ENCODE assay signal across 36 cellular contexts in the genomic region with DNA sequence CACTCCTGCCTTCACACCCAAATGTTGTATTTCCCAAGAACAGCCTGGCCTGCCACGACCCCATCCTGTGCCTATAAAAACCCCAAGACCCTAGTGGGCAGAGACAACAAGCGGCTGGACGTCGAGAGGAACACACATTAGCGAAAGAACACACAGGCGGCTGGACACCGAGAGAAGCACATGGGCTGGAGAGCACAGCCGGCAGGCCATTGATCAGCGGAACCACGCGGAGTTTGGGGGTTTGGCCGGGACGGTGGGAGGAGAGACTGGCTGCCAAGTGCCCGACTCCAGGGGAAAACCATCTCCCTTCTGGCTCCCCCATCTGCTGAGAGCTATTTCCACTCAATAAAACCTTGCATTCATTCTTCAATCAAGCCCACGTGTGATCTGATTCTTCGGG.
"Had no signal": no experiment of that assay in that cellular context is flagged by ENCODE, and none has a peak within 500 bp of the region (broad histone marks: within the 10 kb centered on the region; RNA-seq: fewer than 3 reads in every experiment).

No MANE protein-coding gene starts in this region.

- H3K27ac Mint-ChIP-seq: activated CD4-positive, alpha-beta memory T cell treated with anti-CD3 and anti-CD28 coated beads, Interleukin-2, amount 10 ng/mL, durations not matched to agents 7 days and 5 days; activated CD4-positive, alpha-beta T cell treated with anti-CD3 and anti-CD28 coated beads for 36 hours; activated CD4-positive, alpha-beta T cell treated with anti-CD3 and anti-CD28 coated beads, Interleukin-2, amount 10 ng/mL, durations not matched to agents 7 days and 5 days; activated CD8-positive, alpha-beta memory T cell treated with anti-CD3 and anti-CD28 coated beads, Interleukin-2, amount 10 ng/mL, durations not matched to agents 7 days and 5 days; activated CD8-positive, alpha-beta T cell treated with anti-CD3 and anti-CD28 coated beads, Interleukin-2, amount 10 ng/mL, durations not matched to agents 7 days and 5 days; activated naive CD4-positive, alpha-beta T cell treated with anti-CD3 and anti-CD28 coated beads, Interleukin-2, amount 10 ng/mL, durations not matched to agents 7 days and 5 days; activated naive CD4-positive, alpha-beta T cell treated with anti-CD3 and anti-CD28 coated beads, Interleukin-2, amount 50 U/mL, for 24 hours; activated naive CD8-positive, alpha-beta T cell; activated naive CD8-positive, alpha-beta T cell treated with anti-CD3 and anti-CD28 coated beads, Interleukin-2, amount 10 ng/mL, durations not matched to agents 7 days and 5 days; activated naive CD8-positive, alpha-beta T cell treated with anti-CD3 and anti-CD28 coated beads, Interleukin-2, amount 50 U/mL, for 24 hours; activated T-cell treated with anti-CD3 and anti-CD28 coated beads, Interleukin-2, amount 50 U/mL, for 24 hours; activated T-helper 2 cell treated with anti-CD3 and anti-CD28 coated beads, Interferon-gamma antibody, Interleukin-2, Interleukin-4, amounts not matched to agents 10 μg/mL and 5 μg/mL and 100 μg/mL, durations not matched to agents 14 hours and 24 hours and 36 hours; brain; T-cell; T-helper 17 cell; T-helper 2 cell treated with Interferon-gamma antibody and Interleukin-4, amounts not matched to agents 5 μg/mL and 100 μg/mL, for 36 hours had no signal

- FAIRE-seq: TTC549 had no signal

- H3K4me3 ChIP-seq: ascending aorta, cardiac muscle cell had no signal

- H3K36me3 Mint-ChIP-seq: activated CD8-positive, alpha-beta memory T cell treated with anti-CD3 and anti-CD28 coated beads, Interleukin-2, amount 10 ng/mL, durations not matched to agents 7 days and 5 days; activated naive CD4-positive, alpha-beta T cell treated with anti-CD3 and anti-CD28 coated beads, Interleukin-2, amount 10 ng/mL, durations not matched to agents 7 days and 5 days; activated naive CD4-positive, alpha-beta T cell treated with anti-CD3 and anti-CD28 coated beads, Interleukin-2, amount 50 U/mL, for 24 hours; activated naive CD8-positive, alpha-beta T cell; activated naive CD8-positive, alpha-beta T cell treated with anti-CD3 and anti-CD28 coated beads, Interleukin-2, amount 10 ng/mL, durations not matched to agents 7 days and 5 days; brain; T-cell had no signal

- H3K27me3 ChIP-seq: ascending aorta, cardiac muscle cell had no signal

- H3K4me3 Mint-ChIP-seq: activated CD4-positive, alpha-beta memory T cell treated with anti-CD3 and anti-CD28 coated beads, Interleukin-2, amount 10 ng/mL, durations not matched to agents 7 days and 5 days; activated CD4-positive, alpha-beta T cell treated with anti-CD3 and anti-CD28 coated beads for 36 hours; activated CD4-positive, alpha-beta T cell treated with anti-CD3 and anti-CD28 coated beads, Interleukin-2, amount 10 ng/mL, durations not matched to agents 7 days and 5 days; activated CD8-positive, alpha-beta memory T cell treated with anti-CD3 and anti-CD28 coated beads, Interleukin-2, amount 10 ng/mL, durations not matched to agents 7 days and 5 days; activated CD8-positive, alpha-beta T cell treated with anti-CD3 and anti-CD28 coated beads, Interleukin-2, amount 10 ng/mL, durations not matched to agents 7 days and 5 days; activated naive CD4-positive, alpha-beta T cell treated with anti-CD3 and anti-CD28 coated beads, Interleukin-2, amount 10 ng/mL, durations not matched to agents 7 days and 5 days; activated naive CD4-positive, alpha-beta T cell treated with anti-CD3 and anti-CD28 coated beads, Interleukin-2, amount 50 U/mL, for 24 hours; activated naive CD8-positive, alpha-beta T cell; activated naive CD8-positive, alpha-beta T cell treated with anti-CD3 and anti-CD28 coated beads, Interleukin-2, amount 10 ng/mL, durations not matched to agents 7 days and 5 days; activated naive CD8-positive, alpha-beta T cell treated with anti-CD3 and anti-CD28 coated beads, Interleukin-2, amount 50 U/mL, for 24 hours; activated T-cell treated with anti-CD3 and anti-CD28 coated beads, Interleukin-2, amount 50 U/mL, for 24 hours; brain; central memory CD8-positive, alpha-beta T cell; T-cell; T-helper 17 cell; T-helper 2 cell treated with Interferon-gamma antibody and Interleukin-4, amounts not matched to agents 5 μg/mL and 100 μg/mL, for 36 hours had no signal

- H3K27ac ChIP-seq: ascending aorta, cardiac muscle cell, VCaP had no signal

- ATAC-seq: activated CD4-positive, alpha-beta T cell treated with anti-CD3 and anti-CD28 coated beads for 36 hours; activated CD4-positive, CD25-positive, alpha-beta regulatory T cell treated with anti-CD3 and anti-CD28 coated beads, Interleukin-2, amount 50 U/mL, for 24 hours; activated CD8-positive, alpha-beta memory T cell treated with anti-CD3 and anti-CD28 coated beads, Interleukin-2, amount 10 ng/mL, durations not matched to agents 7 days and 5 days; activated CD8-positive, alpha-beta T cell treated with anti-CD3 and anti-CD28 coated beads, Interleukin-2, amount 10 ng/mL, durations not matched to agents 7 days and 5 days; activated naive CD8-positive, alpha-beta T cell treated with anti-CD3 and anti-CD28 coated beads, Interleukin-2, amount 50 U/mL, for 24 hours; T-cell; T-helper 17 cell had no signal

- H3K9me3 Mint-ChIP-seq: activated CD4-positive, alpha-beta memory T cell treated with anti-CD3 and anti-CD28 coated beads, Interleukin-2, amount 10 ng/mL, durations not matched to agents 7 days and 5 days; activated CD4-positive, alpha-beta T cell treated with anti-CD3 and anti-CD28 coated beads, Interleukin-2, amount 10 ng/mL, durations not matched to agents 7 days and 5 days; activated naive CD4-positive, alpha-beta T cell treated with anti-CD3 and anti-CD28 coated beads, Interleukin-2, amount 10 ng/mL, durations not matched to agents 7 days and 5 days; activated naive CD4-positive, alpha-beta T cell treated with anti-CD3 and anti-CD28 coated beads, Interleukin-2, amount 50 U/mL, for 24 hours; activated naive CD8-positive, alpha-beta T cell treated with anti-CD3 and anti-CD28 coated beads, Interleukin-2, amount 10 ng/mL, durations not matched to agents 7 days and 5 days; activated naive CD8-positive, alpha-beta T cell treated with anti-CD3 and anti-CD28 coated beads, Interleukin-2, amount 50 U/mL, for 24 hours; activated T-cell treated with anti-CD3 and anti-CD28 coated beads, Interleukin-2, amount 50 U/mL, for 24 hours; activated T-helper 2 cell treated with anti-CD3 and anti-CD28 coated beads, Interferon-gamma antibody, Interleukin-2, Interleukin-4, amounts not matched to agents 10 μg/mL and 5 μg/mL and 100 μg/mL, durations not matched to agents 14 hours and 24 hours and 36 hours; central memory CD8-positive, alpha-beta T cell; T-cell; T-helper 2 cell treated with Interferon-gamma antibody and Interleukin-4, amounts not matched to agents 5 μg/mL and 100 μg/mL, for 36 hours had no signal

- H3K36me3 ChIP-seq: ascending aorta, cardiac muscle cell had no signal

- H3K4me1 Mint-ChIP-seq: activated CD4-positive, alpha-beta T cell treated with anti-CD3 and anti-CD28 coated beads for 36 hours; activated CD4-positive, alpha-beta T cell treated with anti-CD3 and anti-CD28 coated beads, Interleukin-2, amount 10 ng/mL, durations not matched to agents 7 days and 5 days; activated naive CD4-positive, alpha-beta T cell treated with anti-CD3 and anti-CD28 coated beads, Interleukin-2, amount 10 ng/mL, durations not matched to agents 7 days and 5 days; activated naive CD4-positive, alpha-beta T cell treated with anti-CD3 and anti-CD28 coated beads, Interleukin-2, amount 50 U/mL, for 24 hours; activated naive CD8-positive, alpha-beta T cell treated with anti-CD3 and anti-CD28 coated beads, Interleukin-2, amount 10 ng/mL, durations not matched to agents 7 days and 5 days; activated naive CD8-positive, alpha-beta T cell treated with anti-CD3 and anti-CD28 coated beads, Interleukin-2, amount 50 U/mL, for 24 hours; brain; central memory CD8-positive, alpha-beta T cell; T-cell; T-helper 17 cell had no signal

- H3K4me1 ChIP-seq: ascending aorta had no signal

- H3K9me3 ChIP-seq: ascending aorta had no signal

- DNase-seq: activated CD4-positive, alpha-beta memory T cell treated with anti-CD3 and anti-CD28 coated beads, Interleukin-2, amount 10 ng/mL, durations not matched to agents 7 days and 5 days; activated CD4-positive, alpha-beta T cell treated with anti-CD3 and anti-CD28 coated beads for 1 hour; activated CD4-positive, alpha-beta T cell treated with anti-CD3 and anti-CD28 coated beads for 36 hours; activated CD4-positive, alpha-beta T cell treated with anti-CD3 and anti-CD28 coated beads for 48 hours; activated CD4-positive, alpha-beta T cell treated with anti-CD3 and anti-CD28 coated beads, Interleukin-2, amount 10 ng/mL, durations not matched to agents 7 days and 5 days; activated CD4-positive, alpha-beta T cell treated with anti-CD3 and anti-CD28 coated beads, Interleukin-2, amount 50 U/mL, for 48 hours; activated CD4-positive, CD25-positive, alpha-beta regulatory T cell; activated CD8-positive, alpha-beta memory T cell treated with anti-CD3 and anti-CD28 coated beads for 24 hours; activated CD8-positive, alpha-beta memory T cell treated with anti-CD3 and anti-CD28 coated beads, Interleukin-2, amount 10 ng/mL, durations not matched to agents 7 days and 5 days; activated CD8-positive, alpha-beta memory T cell treated with anti-CD3 and anti-CD28 coated beads, Interleukin-2, amount 50 U/mL, for 48 hours; activated CD8-positive, alpha-beta T cell treated with anti-CD3 and anti-CD28 coated beads, Interleukin-2, amount 10 ng/mL, durations not matched to agents 7 days and 5 days; activated effector memory CD4-positive, alpha-beta T cell treated with Interleukin-2 at 50 U/mL for 16 hours; activated gamma-delta T cell; activated naive CD4-positive, alpha-beta T cell treated with anti-CD3 and anti-CD28 coated beads, Interleukin-2, amount 10 ng/mL, durations not matched to agents 7 days and 5 days; activated naive CD4-positive, alpha-beta T cell treated with Interleukin-2 at 50 U/mL for 16 hours; activated naive CD8-positive, alpha-beta T cell treated with anti-CD3 and anti-CD28 coated beads, Interleukin-2, amount 10 ng/mL, durations not matched to agents 7 days and 5 days; activated naive CD8-positive, alpha-beta T cell treated with anti-CD3 and anti-CD28 coated beads, Interleukin-2, amount 50 U/mL, for 24 hours; activated T-cell treated with anti-CD3 and anti-CD28 coated beads, Interleukin-2, amount 50 U/mL, for 24 hours; activated T-cell treated with anti-CD3 and anti-CD28 coated beads, Interleukin-2, amount 50 U/mL, for 48 hours; amygdala; anterior cingulate cortex; caudate nucleus; T-cell; T-helper 17 cell; T-helper 9 cell had no signal
